ENCODE assay signal across 1 cellular context in the genomic region with DNA sequence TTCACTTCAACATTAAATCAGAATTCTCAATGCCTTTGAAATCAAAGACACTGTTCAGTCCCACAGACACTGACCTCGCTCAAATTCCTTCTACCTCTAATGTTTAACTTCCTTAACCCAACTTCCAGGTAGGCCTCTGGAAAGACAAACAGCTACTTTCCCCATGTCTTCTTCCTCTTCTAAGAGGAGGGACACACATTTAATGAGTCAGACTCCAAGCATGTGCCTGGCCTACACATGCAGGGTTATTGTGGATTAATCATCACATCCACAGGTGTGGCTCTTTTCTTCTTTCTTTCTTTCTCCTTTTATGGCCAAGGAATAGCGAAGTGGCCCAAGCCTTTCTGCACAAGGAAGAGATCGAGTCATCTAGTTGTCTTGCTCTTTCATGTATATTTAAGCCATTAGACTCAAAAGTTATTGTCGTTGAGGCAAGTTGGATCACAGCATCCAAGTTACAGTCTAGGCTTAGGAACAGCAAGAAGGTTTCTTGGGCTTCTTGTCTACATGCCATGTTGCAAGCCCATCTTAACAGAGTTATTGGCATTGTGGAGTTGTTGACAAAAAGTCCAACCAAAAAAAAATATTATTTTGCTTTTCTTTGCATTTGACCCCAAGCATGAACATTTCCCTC.
TF ChIP-seq lines count a peak whose summit lies in the region.

No MANE protein-coding gene starts in this region.

TF ChIP-seq in HepG2, 621 proteins besides CTCF, POLR2A, EP300 and RAD21 (continued from another document and continues in another):
- TF ChIP-seq, protein P1, sequence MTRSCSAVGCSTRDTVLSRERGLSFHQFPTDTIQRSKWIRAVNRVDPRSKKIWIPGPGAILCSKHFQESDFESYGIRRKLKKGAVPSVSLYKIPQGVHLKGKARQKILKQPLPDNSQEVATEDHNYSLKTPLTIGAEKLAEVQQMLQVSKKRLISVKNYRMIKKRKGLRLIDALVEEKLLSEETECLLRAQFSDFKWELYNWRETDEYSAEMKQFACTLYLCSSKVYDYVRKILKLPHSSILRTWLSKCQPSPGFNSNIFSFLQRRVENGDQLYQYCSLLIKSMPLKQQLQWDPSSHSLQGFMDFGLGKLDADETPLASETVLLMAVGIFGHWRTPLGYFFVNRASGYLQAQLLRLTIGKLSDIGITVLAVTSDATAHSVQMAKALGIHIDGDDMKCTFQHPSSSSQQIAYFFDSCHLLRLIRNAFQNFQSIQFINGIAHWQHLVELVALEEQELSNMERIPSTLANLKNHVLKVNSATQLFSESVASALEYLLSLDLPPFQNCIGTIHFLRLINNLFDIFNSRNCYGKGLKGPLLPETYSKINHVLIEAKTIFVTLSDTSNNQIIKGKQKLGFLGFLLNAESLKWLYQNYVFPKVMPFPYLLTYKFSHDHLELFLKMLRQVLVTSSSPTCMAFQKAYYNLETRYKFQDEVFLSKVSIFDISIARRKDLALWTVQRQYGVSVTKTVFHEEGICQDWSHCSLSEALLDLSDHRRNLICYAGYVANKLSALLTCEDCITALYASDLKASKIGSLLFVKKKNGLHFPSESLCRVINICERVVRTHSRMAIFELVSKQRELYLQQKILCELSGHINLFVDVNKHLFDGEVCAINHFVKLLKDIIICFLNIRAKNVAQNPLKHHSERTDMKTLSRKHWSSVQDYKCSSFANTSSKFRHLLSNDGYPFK (CRISPR knock-in tag; IDR thresholded peaks at IDR 0.05; ENCODE audit: borderline replicate concordance), result no peak
- TF ChIP-seq NRL (CRISPR knock-in tag; IDR thresholded peaks at IDR 0.05; ENCODE audit: borderline replicate concordance), result no peak
- TF ChIP-seq HOXA5 (CRISPR knock-in tag; IDR thresholded peaks at IDR 0.05), result no peak
- TF ChIP-seq, protein P2, sequence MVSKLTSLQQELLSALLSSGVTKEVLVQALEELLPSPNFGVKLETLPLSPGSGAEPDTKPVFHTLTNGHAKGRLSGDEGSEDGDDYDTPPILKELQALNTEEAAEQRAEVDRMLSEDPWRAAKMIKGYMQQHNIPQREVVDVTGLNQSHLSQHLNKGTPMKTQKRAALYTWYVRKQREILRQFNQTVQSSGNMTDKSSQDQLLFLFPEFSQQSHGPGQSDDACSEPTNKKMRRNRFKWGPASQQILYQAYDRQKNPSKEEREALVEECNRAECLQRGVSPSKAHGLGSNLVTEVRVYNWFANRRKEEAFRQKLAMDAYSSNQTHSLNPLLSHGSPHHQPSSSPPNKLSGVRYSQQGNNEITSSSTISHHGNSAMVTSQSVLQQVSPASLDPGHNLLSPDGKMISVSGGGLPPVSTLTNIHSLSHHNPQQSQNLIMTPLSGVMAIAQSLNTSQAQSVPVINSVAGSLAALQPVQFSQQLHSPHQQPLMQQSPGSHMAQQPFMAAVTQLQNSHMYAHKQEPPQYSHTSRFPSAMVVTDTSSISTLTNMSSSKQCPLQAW (CRISPR knock-in tag; IDR thresholded peaks at IDR 0.05), result peak; percentile 12; the same call in 1 of the 2 replicates
- no peak for TF ChIP-seq ZNF558 (CRISPR knock-in tag; IDR thresholded peaks at IDR 0.05; ENCODE audit: borderline replicate concordance)
- TF ChIP-seq, protein P3, sequence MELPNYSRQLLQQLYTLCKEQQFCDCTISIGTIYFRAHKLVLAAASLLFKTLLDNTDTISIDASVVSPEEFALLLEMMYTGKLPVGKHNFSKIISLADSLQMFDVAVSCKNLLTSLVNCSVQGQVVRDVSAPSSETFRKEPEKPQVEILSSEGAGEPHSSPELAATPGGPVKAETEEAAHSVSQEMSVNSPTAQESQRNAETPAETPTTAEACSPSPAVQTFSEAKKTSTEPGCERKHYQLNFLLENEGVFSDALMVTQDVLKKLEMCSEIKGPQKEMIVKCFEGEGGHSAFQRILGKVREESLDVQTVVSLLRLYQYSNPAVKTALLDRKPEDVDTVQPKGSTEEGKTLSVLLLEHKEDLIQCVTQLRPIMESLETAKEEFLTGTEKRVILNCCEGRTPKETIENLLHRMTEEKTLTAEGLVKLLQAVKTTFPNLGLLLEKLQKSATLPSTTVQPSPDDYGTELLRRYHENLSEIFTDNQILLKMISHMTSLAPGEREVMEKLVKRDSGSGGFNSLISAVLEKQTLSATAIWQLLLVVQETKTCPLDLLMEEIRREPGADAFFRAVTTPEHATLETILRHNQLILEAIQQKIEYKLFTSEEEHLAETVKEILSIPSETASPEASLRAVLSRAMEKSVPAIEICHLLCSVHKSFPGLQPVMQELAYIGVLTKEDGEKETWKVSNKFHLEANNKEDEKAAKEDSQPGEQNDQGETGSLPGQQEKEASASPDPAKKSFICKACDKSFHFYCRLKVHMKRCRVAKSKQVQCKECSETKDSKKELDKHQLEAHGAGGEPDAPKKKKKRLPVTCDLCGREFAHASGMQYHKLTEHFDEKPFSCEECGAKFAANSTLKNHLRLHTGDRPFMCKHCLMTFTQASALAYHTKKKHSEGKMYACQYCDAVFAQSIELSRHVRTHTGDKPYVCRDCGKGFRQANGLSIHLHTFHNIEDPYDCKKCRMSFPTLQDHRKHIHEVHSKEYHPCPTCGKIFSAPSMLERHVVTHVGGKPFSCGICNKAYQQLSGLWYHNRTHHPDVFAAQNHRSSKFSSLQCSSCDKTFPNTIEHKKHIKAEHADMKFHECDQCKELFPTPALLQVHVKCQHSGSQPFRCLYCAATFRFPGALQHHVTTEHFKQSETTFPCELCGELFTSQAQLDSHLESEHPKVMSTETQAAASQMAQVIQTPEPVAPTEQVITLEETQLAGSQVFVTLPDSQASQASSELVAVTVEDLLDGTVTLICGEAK (IDR thresholded peaks at IDR 0.05), result no peak
- TF ChIP-seq, protein P3 (CRISPR knock-in tag; IDR thresholded peaks at IDR 0.05), result no peak
- TF ChIP-seq ZNF619 (CRISPR knock-in tag; IDR thresholded peaks at IDR 0.05), result no peak
- no peak for TF ChIP-seq RARG (CRISPR knock-in tag; IDR thresholded peaks at IDR 0.05; ENCODE audit: low read depth)
- peak; percentile 87 for TF ChIP-seq JUND (CRISPR knock-in tag; IDR thresholded peaks at IDR 0.05)
- TF ChIP-seq, protein P4, sequence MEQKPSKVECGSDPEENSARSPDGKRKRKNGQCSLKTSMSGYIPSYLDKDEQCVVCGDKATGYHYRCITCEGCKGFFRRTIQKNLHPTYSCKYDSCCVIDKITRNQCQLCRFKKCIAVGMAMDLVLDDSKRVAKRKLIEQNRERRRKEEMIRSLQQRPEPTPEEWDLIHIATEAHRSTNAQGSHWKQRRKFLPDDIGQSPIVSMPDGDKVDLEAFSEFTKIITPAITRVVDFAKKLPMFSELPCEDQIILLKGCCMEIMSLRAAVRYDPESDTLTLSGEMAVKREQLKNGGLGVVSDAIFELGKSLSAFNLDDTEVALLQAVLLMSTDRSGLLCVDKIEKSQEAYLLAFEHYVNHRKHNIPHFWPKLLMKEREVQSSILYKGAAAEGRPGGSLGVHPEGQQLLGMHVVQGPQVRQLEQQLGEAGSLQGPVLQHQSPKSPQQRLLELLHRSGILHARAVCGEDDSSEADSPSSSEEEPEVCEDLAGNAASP (CRISPR knock-in tag; IDR thresholded peaks at IDR 0.05; ENCODE audit: borderline replicate concordance), result peak; percentile 63; the same call in 1 of the 2 replicates
- no peak for TF ChIP-seq ZNF549 (CRISPR knock-in tag; IDR thresholded peaks at IDR 0.05)
- TF ChIP-seq, protein P5, sequence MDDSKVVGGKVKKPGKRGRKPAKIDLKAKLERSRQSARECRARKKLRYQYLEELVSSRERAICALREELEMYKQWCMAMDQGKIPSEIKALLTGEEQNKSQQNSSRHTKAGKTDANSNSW (CRISPR knock-in tag; IDR thresholded peaks at IDR 0.05; ENCODE audit: borderline replicate concordance), result no peak
- TF ChIP-seq, protein P6, sequence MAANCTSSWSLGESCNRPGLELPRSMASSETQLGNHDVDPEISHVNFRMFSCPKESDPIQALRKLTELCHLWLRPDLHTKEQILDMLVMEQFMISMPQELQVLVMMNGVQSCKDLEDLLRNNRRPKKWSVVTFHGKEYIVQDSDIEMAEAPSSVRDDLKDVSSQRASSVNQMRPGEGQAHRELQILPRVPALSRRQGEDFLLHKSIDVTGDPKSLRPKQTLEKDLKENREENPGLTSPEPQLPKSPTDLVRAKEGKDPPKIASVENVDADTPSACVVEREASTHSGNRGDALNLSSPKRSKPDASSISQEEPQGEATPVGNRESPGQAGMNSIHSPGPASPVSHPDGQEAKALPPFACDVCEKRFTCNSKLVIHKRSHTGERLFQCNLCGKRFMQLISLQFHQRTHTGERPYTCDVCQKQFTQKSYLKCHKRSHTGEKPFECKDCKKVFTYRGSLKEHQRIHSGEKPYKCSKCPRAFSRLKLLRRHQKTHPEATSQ (CRISPR knock-in tag; IDR thresholded peaks at IDR 0.05; ENCODE audit: borderline replicate concordance), result peak; percentile 69; the same call in 1 of the 2 replicates
- TF ChIP-seq, protein P7, sequence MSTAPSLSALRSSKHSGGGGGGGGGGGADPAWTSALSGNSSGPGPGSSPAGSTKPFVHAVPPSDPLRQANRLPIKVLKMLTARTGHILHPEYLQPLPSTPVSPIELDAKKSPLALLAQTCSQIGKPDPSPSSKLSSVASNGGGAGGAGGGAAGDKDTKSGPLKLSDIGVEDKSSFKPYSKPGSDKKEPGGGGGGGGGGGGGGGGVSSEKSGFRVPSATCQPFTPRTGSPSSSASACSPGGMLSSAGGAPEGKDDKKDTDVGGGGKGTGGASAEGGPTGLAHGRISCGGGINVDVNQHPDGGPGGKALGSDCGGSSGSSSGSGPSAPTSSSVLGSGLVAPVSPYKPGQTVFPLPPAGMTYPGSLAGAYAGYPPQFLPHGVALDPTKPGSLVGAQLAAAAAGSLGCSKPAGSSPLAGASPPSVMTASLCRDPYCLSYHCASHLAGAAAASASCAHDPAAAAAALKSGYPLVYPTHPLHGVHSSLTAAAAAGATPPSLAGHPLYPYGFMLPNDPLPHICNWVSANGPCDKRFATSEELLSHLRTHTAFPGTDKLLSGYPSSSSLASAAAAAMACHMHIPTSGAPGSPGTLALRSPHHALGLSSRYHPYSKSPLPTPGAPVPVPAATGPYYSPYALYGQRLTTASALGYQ (CRISPR knock-in tag; IDR thresholded peaks at IDR 0.05), result peak; percentile 76; the same call in 1 of the 2 replicates
- TF ChIP-seq, protein P8, sequence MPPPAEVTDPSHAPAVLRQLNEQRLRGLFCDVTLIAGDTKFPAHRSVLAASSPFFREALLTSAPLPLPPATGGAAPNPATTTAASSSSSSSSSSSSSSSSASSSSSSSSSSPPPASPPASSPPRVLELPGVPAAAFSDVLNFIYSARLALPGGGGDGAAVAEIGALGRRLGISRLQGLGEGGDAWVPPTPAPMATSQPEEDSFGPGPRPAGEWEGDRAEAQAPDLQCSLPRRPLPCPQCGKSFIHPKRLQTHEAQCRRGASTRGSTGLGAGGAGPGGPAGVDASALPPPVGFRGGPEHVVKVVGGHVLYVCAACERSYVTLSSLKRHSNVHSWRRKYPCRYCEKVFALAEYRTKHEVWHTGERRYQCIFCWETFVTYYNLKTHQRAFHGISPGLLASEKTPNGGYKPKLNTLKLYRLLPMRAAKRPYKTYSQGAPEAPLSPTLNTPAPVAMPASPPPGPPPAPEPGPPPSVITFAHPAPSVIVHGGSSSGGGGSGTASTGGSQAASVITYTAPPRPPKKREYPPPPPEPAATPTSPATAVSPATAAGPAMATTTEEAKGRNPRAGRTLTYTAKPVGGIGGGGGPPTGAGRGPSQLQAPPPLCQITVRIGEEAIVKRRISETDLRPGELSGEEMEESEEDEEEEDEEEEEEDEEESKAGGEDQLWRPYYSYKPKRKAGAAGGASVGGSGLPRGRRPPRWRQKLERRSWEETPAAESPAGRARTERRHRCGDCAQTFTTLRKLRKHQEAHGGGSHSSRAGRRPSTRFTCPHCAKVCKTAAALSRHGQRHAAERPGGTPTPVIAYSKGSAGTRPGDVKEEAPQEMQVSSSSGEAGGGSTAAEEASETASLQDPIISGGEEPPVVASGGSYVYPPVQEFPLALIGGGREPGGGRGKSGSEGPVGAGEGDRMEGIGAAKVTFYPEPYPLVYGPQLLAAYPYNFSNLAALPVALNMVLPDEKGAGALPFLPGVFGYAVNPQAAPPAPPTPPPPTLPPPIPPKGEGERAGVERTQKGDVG (CRISPR knock-in tag; IDR thresholded peaks at IDR 0.05; ENCODE audit: borderline replicate concordance), result no peak
- TF ChIP-seq, protein P9, sequence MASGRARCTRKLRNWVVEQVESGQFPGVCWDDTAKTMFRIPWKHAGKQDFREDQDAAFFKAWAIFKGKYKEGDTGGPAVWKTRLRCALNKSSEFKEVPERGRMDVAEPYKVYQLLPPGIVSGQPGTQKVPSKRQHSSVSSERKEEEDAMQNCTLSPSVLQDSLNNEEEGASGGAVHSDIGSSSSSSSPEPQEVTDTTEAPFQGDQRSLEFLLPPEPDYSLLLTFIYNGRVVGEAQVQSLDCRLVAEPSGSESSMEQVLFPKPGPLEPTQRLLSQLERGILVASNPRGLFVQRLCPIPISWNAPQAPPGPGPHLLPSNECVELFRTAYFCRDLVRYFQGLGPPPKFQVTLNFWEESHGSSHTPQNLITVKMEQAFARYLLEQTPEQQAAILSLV (CRISPR knock-in tag; IDR thresholded peaks at IDR 0.05; ENCODE audit: borderline replicate concordance), result no peak; the same call in 1 of the 2 replicates
- TF ChIP-seq AHR (CRISPR knock-in tag; IDR thresholded peaks at IDR 0.05), result no peak
- no peak for TF ChIP-seq ZBTB42 (CRISPR knock-in tag; IDR thresholded peaks at IDR 0.05)
- TF ChIP-seq ISL2 (CRISPR knock-in tag; IDR thresholded peaks at IDR 0.05), result peak; percentile 92
- no peak for TF ChIP-seq ZNF546 (CRISPR knock-in tag; conservative IDR thresholded peaks at IDR 0.05)
- no peak for TF ChIP-seq ZNF30 (CRISPR knock-in tag; IDR thresholded peaks at IDR 0.05)
